Comparison of ENCODE assay signal across 10 cellular contexts in the genomic region with DNA sequence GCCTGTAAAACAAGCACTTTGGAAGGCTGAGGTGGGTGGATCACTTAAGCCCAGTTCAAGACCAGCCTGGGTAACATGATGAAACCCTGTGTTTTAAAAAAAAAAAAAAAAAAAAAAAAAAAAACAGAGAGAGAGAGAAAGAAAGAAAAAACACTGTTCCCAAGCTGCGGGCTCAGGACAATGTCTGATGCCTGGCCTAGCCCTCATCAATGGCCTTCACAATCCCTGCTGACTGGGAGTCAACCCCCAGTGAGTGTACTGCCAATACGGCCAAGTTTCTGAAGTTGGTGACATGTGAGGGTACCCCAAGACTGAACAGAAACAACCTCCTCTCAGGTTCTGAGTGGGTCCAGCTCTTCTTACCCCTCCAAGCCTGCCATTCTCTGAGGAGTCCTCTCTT.
DNase-seq lines count a peak whose midpoint lies in the region; ATAC-seq and TF ChIP-seq lines count a peak whose summit lies in the region.
"Had no signal": no experiment of that assay in that cellular context is flagged by ENCODE, and none has a peak within 500 bp of the region (broad histone marks: within the 10 kb centered on the region; RNA-seq: fewer than 3 reads in every experiment).

No MANE protein-coding gene starts in this region.

- intact Hi-C loops in Calu3 (cut with micrococcal nuclease; ENCODE audit: unreplicated experiment) (loop anchor here (5.0 kb wide), 3 partner anchors 153 to 228 kb away; a partner anchor contains a TSS), left ventricle myocardium inferior (cut with micrococcal nuclease) (loop anchor here (10.0 kb wide), 1 partner anchor 151 kb away; no protein-coding TSS in a partner anchor)

- H3K4me3 Mint-ChIP-seq in Calu3 (ENCODE audit: low read depth, unreplicated experiment) = no peak overlapping the region
- no peak overlapping the region for H3K4me3 Mint-ChIP-seq in WTC11

- POLR2A ChIA-PET in WTC11 (lab: Charles Lee) = interaction anchor here (0.6 kb wide), 1 partner anchor 174 kb away, joined by 6 read pairs; no protein-coding TSS in a partner anchor

- H3K27me3 Mint-ChIP-seq in Calu3 (ENCODE audit: unreplicated experiment) = no peaks in the 10 kb centered on the region
- no peaks in the 10 kb centered on the region for H3K27me3 Mint-ChIP-seq in WTC11 (ENCODE audit: low read depth)

- no peaks in the 10 kb centered on the region for H3K27me3 ChIP-seq in left ventricle myocardium inferior (ENCODE audit: low read depth)
- no peaks in the 10 kb centered on the region for H3K27me3 ChIP-seq in rectal smooth muscle tissue (ENCODE audit: control insufficient read depth, insufficient read depth, low read length)
- H3K27me3 ChIP-seq: SJCRH30 had no signal

- H3K36me3 Mint-ChIP-seq in Calu3 (ENCODE audit: insufficient read depth, unreplicated experiment) (peaks cover 43% of the 10 kb centered on the region), WTC11 (no peaks in the 10 kb centered on the region)

- no peak overlapping the region for H3K9ac ChIP-seq in rectal smooth muscle tissue (ENCODE audit: low read length)

- H3K4me1 Mint-ChIP-seq in Calu3 (ENCODE audit: low read depth, unreplicated experiment) = peaks cover 39% of the 10 kb centered on the region
- H3K4me1 Mint-ChIP-seq in WTC11 = peaks cover 52% of the 10 kb centered on the region

- H3K9me3 Mint-ChIP-seq in Calu3 (ENCODE audit: low read depth, unreplicated experiment) = no peaks in the 10 kb centered on the region
- H3K9me3 Mint-ChIP-seq in WTC11 = no peaks in the 10 kb centered on the region

- H3K27ac Mint-ChIP-seq in Calu3 (ENCODE audit: unreplicated experiment) = peak overlapping the region; percentile 77
- peak overlapping the region; percentile 91 for H3K27ac Mint-ChIP-seq in WTC11

- CTCF ChIA-PET in Calu3 (lab: Charles Lee) (interaction anchor here (0.7 to 1.0 kb wide), 2 partner anchors 20 to 39 kb away, joined by 3 to 6 read pairs; no protein-coding TSS in a partner anchor), WTC11 (lab: Charles Lee) (interaction anchor here (0.5 to 1.2 kb wide), 3 partner anchors 38 to 151 kb away, joined by 3 read pairs; no protein-coding TSS in a partner anchor)

- BruUV-seq in Calu3 (replicated peaks; lab: Mats Ljungman, UMichigan) = no TSS peak

- DNase-seq in Calu3 (no peak), WTC11 (ENCODE audit: low spot score) (no peak), left ventricle myocardium inferior (no peak), NOMO-1 treated with DMSO at 0.1 percent for 48 hours (lab: John Stamatoyannopoulos, UW; ENCODE audit: unreplicated experiment) (no peak)
- DNase-seq: NCI-H1092 had no signal

- H3K36me3 ChIP-seq in left ventricle myocardium inferior (no peaks in the 10 kb centered on the region), rectal smooth muscle tissue (ENCODE audit: control insufficient read depth, insufficient read depth, low read length) (no peaks in the 10 kb centered on the region)
- H3K36me3 ChIP-seq: SJCRH30 had no signal

- no peaks in the 10 kb centered on the region for H3K9me3 ChIP-seq in left ventricle myocardium inferior (replicated peaks)
- H3K9me3 ChIP-seq: SJCRH30 had no signal

- ATAC-seq in WTC11 (no peak), HG02759 (IDR thresholded peaks at IDR 0.05; ENCODE audit: unreplicated experiment) (no peak), HG03442 (IDR thresholded peaks at IDR 0.05; ENCODE audit: unreplicated experiment) (no peak), GM19328 (IDR thresholded peaks at IDR 0.05; ENCODE audit: unreplicated experiment) (no peak)

- H3K27ac ChIP-seq in left ventricle myocardium inferior (replicated peaks) (peak overlapping the region; percentile 85), rectal smooth muscle tissue (ENCODE audit: low read depth, low read length) (peak overlapping the region; percentile 48)
- H3K27ac ChIP-seq: SJCRH30 had no signal

- TF ChIP-seq CTCF in Calu3 (IDR thresholded peaks at IDR 0.05; ENCODE audit: unreplicated experiment) = no peak
- no peak for TF ChIP-seq CTCF in WTC11 (IDR thresholded peaks at IDR 0.05)
- no peak for TF ChIP-seq CTCF in left ventricle myocardium inferior (IDR thresholded peaks at IDR 0.05; ENCODE audit: borderline replicate concordance)

- peaks cover 96% of the 10 kb centered on the region for H3K4me1 ChIP-seq in left ventricle myocardium inferior
- H3K4me1 ChIP-seq in rectal smooth muscle tissue (ENCODE audit: control insufficient read depth, insufficient read depth, low read length) = peaks cover 17% of the 10 kb centered on the region

- H3K4me3 ChIP-seq in left ventricle myocardium inferior = no peak overlapping the region
- H3K4me3 ChIP-seq in rectal smooth muscle tissue (ENCODE audit: low read length) = no peak overlapping the region
- H3K4me3 ChIP-seq: SJCRH30 had no signal

TF ChIP-seq in WTC11, 78 proteins besides CTCF, POLR2A, EP300 and RAD21:
- TF ChIP-seq, protein P1, sequence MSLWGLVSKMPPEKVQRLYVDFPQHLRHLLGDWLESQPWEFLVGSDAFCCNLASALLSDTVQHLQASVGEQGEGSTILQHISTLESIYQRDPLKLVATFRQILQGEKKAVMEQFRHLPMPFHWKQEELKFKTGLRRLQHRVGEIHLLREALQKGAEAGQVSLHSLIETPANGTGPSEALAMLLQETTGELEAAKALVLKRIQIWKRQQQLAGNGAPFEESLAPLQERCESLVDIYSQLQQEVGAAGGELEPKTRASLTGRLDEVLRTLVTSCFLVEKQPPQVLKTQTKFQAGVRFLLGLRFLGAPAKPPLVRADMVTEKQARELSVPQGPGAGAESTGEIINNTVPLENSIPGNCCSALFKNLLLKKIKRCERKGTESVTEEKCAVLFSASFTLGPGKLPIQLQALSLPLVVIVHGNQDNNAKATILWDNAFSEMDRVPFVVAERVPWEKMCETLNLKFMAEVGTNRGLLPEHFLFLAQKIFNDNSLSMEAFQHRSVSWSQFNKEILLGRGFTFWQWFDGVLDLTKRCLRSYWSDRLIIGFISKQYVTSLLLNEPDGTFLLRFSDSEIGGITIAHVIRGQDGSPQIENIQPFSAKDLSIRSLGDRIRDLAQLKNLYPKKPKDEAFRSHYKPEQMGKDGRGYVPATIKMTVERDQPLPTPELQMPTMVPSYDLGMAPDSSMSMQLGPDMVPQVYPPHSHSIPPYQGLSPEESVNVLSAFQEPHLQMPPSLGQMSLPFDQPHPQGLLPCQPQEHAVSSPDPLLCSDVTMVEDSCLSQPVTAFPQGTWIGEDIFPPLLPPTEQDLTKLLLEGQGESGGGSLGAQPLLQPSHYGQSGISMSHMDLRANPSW (CRISPR knock-in tag; conservative IDR thresholded peaks at IDR 0.05; ENCODE audit: low read depth) = no peak
- TF ChIP-seq SMAD3 (CRISPR knock-in tag; IDR thresholded peaks at IDR 0.05; ENCODE audit: borderline replicate concordance) (no peak), RORB (CRISPR knock-in tag; IDR thresholded peaks at IDR 0.05) (no peak), ZNF138 (CRISPR knock-in tag; conservative IDR thresholded peaks at IDR 0.05) (no peak), NFYB (CRISPR knock-in tag; conservative IDR thresholded peaks at IDR 0.05; ENCODE audit: low read depth) (no peak), TCF7 (CRISPR knock-in tag; IDR thresholded peaks at IDR 0.05; ENCODE audit: low read depth) (no peak), ZNF396 (CRISPR knock-in tag; IDR thresholded peaks at IDR 0.05; ENCODE audit: borderline replicate concordance) (no peak)
- TF ChIP-seq, protein P2, sequence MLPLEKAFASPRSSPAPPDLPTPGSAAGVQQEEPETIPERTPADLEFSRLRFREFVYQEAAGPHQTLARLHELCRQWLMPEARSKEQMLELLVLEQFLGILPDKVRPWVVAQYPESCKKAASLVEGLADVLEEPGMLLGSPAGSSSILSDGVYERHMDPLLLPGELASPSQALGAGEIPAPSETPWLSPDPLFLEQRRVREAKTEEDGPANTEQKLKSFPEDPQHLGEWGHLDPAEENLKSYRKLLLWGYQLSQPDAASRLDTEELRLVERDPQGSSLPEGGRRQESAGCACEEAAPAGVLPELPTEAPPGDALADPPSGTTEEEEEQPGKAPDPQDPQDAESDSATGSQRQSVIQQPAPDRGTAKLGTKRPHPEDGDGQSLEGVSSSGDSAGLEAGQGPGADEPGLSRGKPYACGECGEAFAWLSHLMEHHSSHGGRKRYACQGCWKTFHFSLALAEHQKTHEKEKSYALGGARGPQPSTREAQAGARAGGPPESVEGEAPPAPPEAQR (CRISPR knock-in tag; IDR thresholded peaks at IDR 0.05) = no peak
- TF ChIP-seq, protein P3, sequence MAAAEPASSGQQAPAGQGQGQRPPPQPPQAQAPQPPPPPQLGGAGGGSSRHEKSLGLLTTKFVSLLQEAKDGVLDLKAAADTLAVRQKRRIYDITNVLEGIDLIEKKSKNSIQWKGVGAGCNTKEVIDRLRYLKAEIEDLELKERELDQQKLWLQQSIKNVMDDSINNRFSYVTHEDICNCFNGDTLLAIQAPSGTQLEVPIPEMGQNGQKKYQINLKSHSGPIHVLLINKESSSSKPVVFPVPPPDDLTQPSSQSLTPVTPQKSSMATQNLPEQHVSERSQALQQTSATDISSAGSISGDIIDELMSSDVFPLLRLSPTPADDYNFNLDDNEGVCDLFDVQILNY (CRISPR knock-in tag; IDR thresholded peaks at IDR 0.05) = no peak
